Comparison of ENCODE assay signal across 13 cellular contexts in the genomic region with DNA sequence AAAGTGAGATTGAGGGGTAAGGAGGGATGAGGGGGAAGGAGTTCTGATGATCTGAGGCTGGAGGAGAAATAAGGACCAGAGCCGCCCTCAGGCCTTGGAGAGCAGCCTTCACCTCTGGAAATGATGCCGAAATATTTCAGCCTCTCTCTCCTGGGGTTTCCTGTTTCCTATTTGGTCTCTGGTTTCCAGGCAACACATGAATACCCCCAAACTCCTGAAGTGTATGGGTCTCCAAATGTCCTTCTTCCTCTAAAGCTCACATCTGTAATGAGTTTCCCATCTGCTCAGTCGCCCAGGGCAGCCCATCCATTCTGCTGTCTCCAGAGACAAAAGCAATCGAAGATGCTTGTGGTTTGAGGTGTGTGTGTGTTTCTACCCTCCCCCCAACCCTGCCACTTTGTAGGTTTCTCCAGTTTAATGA. TPM values are rescaled to one million over a fixed set of nuclear protein-coding genes. Genes with fewer than 3 reads are reported as not detected.
DNase-seq lines count a peak whose midpoint lies in the region; ATAC-seq and TF ChIP-seq lines count a peak whose summit lies in the region.
"Had no signal": no experiment of that assay in that cellular context is flagged by ENCODE, and none has a peak within 500 bp of the region (broad histone marks: within the 10 kb centered on the region; RNA-seq: fewer than 3 reads in every experiment).

No MANE protein-coding gene starts in this region.

- ATAC-seq in GM19438 (IDR thresholded peaks at IDR 0.05; ENCODE audit: low read depth, unreplicated experiment) (peak; percentile 49), HG02623 (IDR thresholded peaks at IDR 0.05; ENCODE audit: unreplicated experiment) (peak; percentile 34), HG03469 (IDR thresholded peaks at IDR 0.05; ENCODE audit: unreplicated experiment) (no peak)

- no peak overlapping the region for H3K4me3 ChIP-seq in adrenal gland
- H3K4me3 ChIP-seq: dorsolateral prefrontal cortex, upper lobe of left lung had no signal

- no peak overlapping the region for H3K27ac ChIP-seq in adrenal gland
- H3K27ac ChIP-seq: dorsolateral prefrontal cortex, neutrophil, upper lobe of left lung had no signal

- H3K27ac Mint-ChIP-seq in nephron = peak overlapping the region; percentile 46 to 95 (median 79)

- H3K4me1 Mint-ChIP-seq in nephron = peaks cover 19% of the 10 kb centered on the region

- H3K27me3 Mint-ChIP-seq in nephron (ENCODE audit: low read depth) = no peaks in the 10 kb centered on the region

- peaks cover 0 to 12% (median 0%) of the 10 kb centered on the region in 3 donors for H3K9me3 ChIP-seq in adrenal gland (replicated peaks in 1 of 3)
- H3K9me3 ChIP-seq: neutrophil had no signal

- no peaks in the 10 kb centered on the region for H3K4me1 ChIP-seq in adrenal gland (replicated peaks in 1 of 2)
- H3K4me1 ChIP-seq: upper lobe of left lung had no signal

- TF ChIP-seq CTCF in nephron (IDR thresholded peaks at IDR 0.05; ENCODE audit: unreplicated experiment in 3 of 3) (no peak), adrenal gland (IDR thresholded peaks at IDR 0.05) (no peak)

- DNase-seq in NCI-H2171 (lab: John Stamatoyannopoulos, UW) (peak; percentile 74), adrenal gland (no peak), NCI-H345 treated with DMSO at 0.1 percent for 48 hours (lab: John Stamatoyannopoulos, UW; ENCODE audit: unreplicated experiment) (no peak)
- DNase-seq: DMS153; dorsolateral prefrontal cortex; NCI-H526 treated with DMSO at 0.1 percent for 48 hours; stimulated activated CD4-positive, alpha-beta T cell treated with anti-CD3 and anti-CD28 coated beads, Interleukin-4, amount 100 ng/mL, for 4 hours; upper lobe of left lung had no signal

- no peak for TF ChIP-seq POLR2A in adrenal gland (IDR thresholded peaks at IDR 0.05)

- no peaks in the 10 kb centered on the region for H3K36me3 ChIP-seq in adrenal gland (replicated peaks in 1 of 2)
- H3K36me3 ChIP-seq: neutrophil, upper lobe of left lung had no signal

- WGBS in adrenal gland, 4 donors = 55 to 59% (median 57%) methylated on average over 4 of the region's 4 CpGs

- H3K27me3 ChIP-seq in adrenal gland = no peaks in the 10 kb centered on the region
- H3K27me3 ChIP-seq: dorsolateral prefrontal cortex, neutrophil, upper lobe of left lung had no signal

- H3K9me3 Mint-ChIP-seq in nephron = peaks cover 39% of the 10 kb centered on the region

- intact Hi-C loops in adrenal gland (cut with DNase I) = no loop called here

- H3K4me3 Mint-ChIP-seq in nephron = peak overlapping the region in 1 of 3 experiments; percentile 4

- H3K36me3 Mint-ChIP-seq in nephron (ENCODE audit: low read depth) = peaks cover 15% of the 10 kb centered on the region

RNA-seq across cellular contexts. Expression of a gene that starts 52.0 kb away (rescaled TPM):
- 10 to 100 TPM; 26.8 to 69.9 (median 42.1) TPM for total RNA-seq in adrenal gland
- polyA plus RNA-seq in adrenal gland = 10 to 100 TPM; 15.4 to 42.8 (median 18.5) TPM
